2 cellular contexts compared by ENCODE assay signal in genomic region chr5:71744009-71744792, GRCh38.
TF ChIP-seq lines count a peak whose summit lies in the region.

No MANE protein-coding gene starts in this region.

TF ChIP-seq in HEK293, 187 proteins besides CTCF, POLR2A, EP300 and RAD21 (continued from another document):
- TF ChIP-seq AEBP2 (tag by site-specific recombination; IDR thresholded peaks at IDR 0.05; ENCODE audit: borderline replicate concordance), result no peak
- TF ChIP-seq ZIC2 (tag by site-specific recombination; IDR thresholded peaks at IDR 0.05), result peak; percentile 15; the same call in 1 of the 2 replicates

TF ChIP-seq in HepG2, 621 proteins besides CTCF, POLR2A, EP300 and RAD21 (continued from another document):
- TF ChIP-seq ZBTB49 (CRISPR knock-in tag; IDR thresholded peaks at IDR 0.05; ENCODE audit: borderline replicate concordance), result no peak
- TF ChIP-seq TIGD3 (CRISPR knock-in tag; IDR thresholded peaks at IDR 0.05; ENCODE audit: borderline replicate concordance), result no peak
- TF ChIP-seq EZH2 (conservative IDR thresholded peaks at IDR 0.05; ENCODE audit: low read depth, low read length), result no peak
- no peak for TF ChIP-seq MAZ (IDR thresholded peaks at IDR 0.05; ENCODE audit: borderline replicate concordance, low read depth, low read length)
- no peak for TF ChIP-seq MAZ (CRISPR knock-in tag; IDR thresholded peaks at IDR 0.05; ENCODE audit: low read depth)
- no peak for TF ChIP-seq POGK (CRISPR knock-in tag; conservative IDR thresholded peaks at IDR 0.05)
- TF ChIP-seq XBP1 (CRISPR knock-in tag; IDR thresholded peaks at IDR 0.05), result no peak
- TF ChIP-seq PRMT3 (CRISPR knock-in tag; IDR thresholded peaks at IDR 0.05; ENCODE audit: borderline replicate concordance, low read depth), result no peak
- TF ChIP-seq ZNF33B (CRISPR knock-in tag; IDR thresholded peaks at IDR 0.05), result no peak
- no peak for TF ChIP-seq CBX2 (IDR thresholded peaks at IDR 0.05; ENCODE audit: low read depth, low read length)
- no peak for TF ChIP-seq CBX2 (CRISPR knock-in tag; IDR thresholded peaks at IDR 0.05; ENCODE audit: low read depth)
- no peak for TF ChIP-seq ZNF264 (CRISPR knock-in tag; IDR thresholded peaks at IDR 0.05)
- no peak for TF ChIP-seq EEA1 (CRISPR knock-in tag; IDR thresholded peaks at IDR 0.05; ENCODE audit: borderline replicate concordance)
